1 cellular context compared by ENCODE assay signal in genomic region chr3:36875397-36875796, GRCh38.
TF ChIP-seq lines count a peak whose summit lies in the region.

No MANE protein-coding gene starts in this region.

TF ChIP-seq in IMR-90, 13 proteins besides CTCF, POLR2A, EP300 and RAD21:
- no peak for TF ChIP-seq RFX5 (IDR thresholded peaks at IDR 0.05; ENCODE audit: low read depth, low read length)
- no peak for TF ChIP-seq MXI1 (IDR thresholded peaks at IDR 0.05; ENCODE audit: borderline replicate concordance, low read depth, low read length)
- no peak for TF ChIP-seq USF2 (IDR thresholded peaks at IDR 0.05; ENCODE audit: low read depth, low read length)
- TF ChIP-seq FOS (IDR thresholded peaks at IDR 0.05; ENCODE audit: low read depth, low read length), result no peak
- TF ChIP-seq MAFK (IDR thresholded peaks at IDR 0.05; ENCODE audit: low read depth, low read length), result no peak
